Comparison of ENCODE assay signal across 13 cellular contexts in the genomic region with DNA sequence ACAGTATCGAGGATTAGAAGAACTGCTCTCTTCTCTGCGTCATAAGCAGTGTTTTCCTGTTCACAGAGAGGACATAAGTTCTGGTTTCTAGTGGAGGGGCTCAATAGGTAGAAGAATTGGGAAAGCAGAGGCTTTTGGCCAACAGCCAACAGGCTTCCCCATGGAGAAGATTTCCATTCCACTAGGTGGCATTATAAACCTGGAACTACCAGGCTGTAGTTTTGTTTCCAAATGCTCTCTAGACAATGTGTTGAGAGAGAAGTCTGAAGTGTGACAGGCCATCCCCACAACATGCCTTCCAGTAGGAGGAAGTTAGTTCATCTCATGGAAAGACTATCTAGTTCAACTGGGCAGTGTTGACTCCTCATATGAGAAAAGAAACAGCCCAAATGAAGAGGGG.
A peak's percentile ranks its signal among the peaks of the same experiment; 100 is the strongest.
DNase-seq lines count a peak whose midpoint lies in the region; ATAC-seq and TF ChIP-seq lines count a peak whose summit lies in the region.
"Had no signal": no experiment of that assay in that cellular context is flagged by ENCODE, and none has a peak within 500 bp of the region (broad histone marks: within the 10 kb centered on the region; RNA-seq: fewer than 3 reads in every experiment).

No MANE protein-coding gene starts in this region.

- TF ChIP-seq CTCF in brain microvascular endothelial cell (IDR thresholded peaks at IDR 0.05; ENCODE audit: low read depth, low read length, missing control alignments): peak; percentile 49

- in situ Hi-C loops in brain microvascular endothelial cell (cut with HindIII; ENCODE audit: low pct_ligation_motif_present, low sequenced_read_pairs): no loop called here

- H3K27me3 ChIP-seq in brain microvascular endothelial cell (replicated peaks): no peaks in the 10 kb centered on the region

- peak; percentile 42 for DNase-seq in DMS 273 (lab: John Stamatoyannopoulos, UW; ENCODE audit: unreplicated experiment)
- DNase-seq in DMS 273 treated with DMSO at 0.1 percent for 48 hours (lab: John Stamatoyannopoulos, UW): no peak
- peak; percentile 52 for DNase-seq in LHCN-M2 (ENCODE audit: low read depth)
- DNase-seq in brain microvascular endothelial cell: no peak
- peak; percentile 15 for DNase-seq in myocyte (ENCODE audit: low read depth)
- DNase-seq in sciatic nerve (ENCODE audit: low spot score): no peak
- DNase-seq: 8988T; amniotic stem cell; effector CD8-positive, alpha-beta T cell; PC-9 had no signal

- no peaks in the 10 kb centered on the region for H3K36me3 ChIP-seq in brain microvascular endothelial cell (replicated peaks)
- H3K36me3 ChIP-seq: thoracic aorta had no signal

- H3K27ac ChIP-seq in brain microvascular endothelial cell: no peak overlapping the region
- H3K27ac ChIP-seq: PC-9, thoracic aorta had no signal

- H3K4me3 ChIP-seq in brain microvascular endothelial cell (ENCODE audit: low read depth, low read length): no peak overlapping the region
- H3K4me3 ChIP-seq: PC-9, thoracic aorta had no signal

- intact Hi-C loops in sciatic nerve (cut with DNase I): no loop called here

- no peak for ATAC-seq in sciatic nerve
- no peak for ATAC-seq in HG02870 (IDR thresholded peaks at IDR 0.05; ENCODE audit: unreplicated experiment)
- ATAC-seq in HG03095 (IDR thresholded peaks at IDR 0.05; ENCODE audit: unreplicated experiment): no peak

Comparison
In these comparisons a context has a peak if more than half of its experiments do, and no peak if none do; other contexts are left out.
1. DNase-seq: peak in DMS 273 (single experiment), LHCN-M2 (single experiment) and myocyte (single experiment); none in DMS 273 treated with DMSO at 0.1 percent for 48 hours (single experiment), brain microvascular endothelial cell (single experiment) and sciatic nerve (single experiment).